Comparison of ENCODE assay signal across 10 cellular contexts in genomic region chr12:124686885-124687694, GRCh38.
DNase-seq lines count a peak whose midpoint lies in the region; ATAC-seq and TF ChIP-seq lines count a peak whose summit lies in the region.
"Had no signal": no experiment of that assay in that cellular context is flagged by ENCODE, and none has a peak within 500 bp of the region (broad histone marks: within the 10 kb centered on the region; RNA-seq: fewer than 3 reads in every experiment).

No MANE protein-coding gene starts in this region.

- peaks cover 49 to 66% (median 61%) of the 10 kb centered on the region in 3 donors for H3K4me1 ChIP-seq in esophagus squamous epithelium
- peaks cover 29 to 35% of the 10 kb centered on the region in 2 donors for H3K4me1 ChIP-seq in gastrocnemius medialis

- no peaks in the 10 kb centered on the region for H3K27me3 Mint-ChIP-seq in T-helper 2 cell treated with Interferon-gamma antibody and Interleukin-4, amounts not matched to agents 5 μg/mL and 100 μg/mL, for 36 hours (ENCODE audit: low read depth)

- peaks cover 3% of the 10 kb centered on the region for H3K9me3 Mint-ChIP-seq in T-helper 2 cell treated with Interferon-gamma antibody and Interleukin-4, amounts not matched to agents 5 μg/mL and 100 μg/mL, for 36 hours

- peaks cover 0 to 7% (median 3%) of the 10 kb centered on the region in 3 donors for H3K9me3 ChIP-seq in esophagus squamous epithelium
- no peaks in the 10 kb centered on the region for H3K9me3 ChIP-seq in gastrocnemius medialis

- WGBS in esophagus squamous epithelium, 2 donors = 43 to 52% methylated on average over 7 to 10 of the region's 10 CpGs

- peak overlapping the region; percentile 64 for H3K27ac Mint-ChIP-seq in T-helper 2 cell treated with Interferon-gamma antibody and Interleukin-4, amounts not matched to agents 5 μg/mL and 100 μg/mL, for 36 hours

- TF ChIP-seq POLR2A in esophagus squamous epithelium (IDR thresholded peaks at IDR 0.05) = no peak
- TF ChIP-seq POLR2A in gastrocnemius medialis (IDR thresholded peaks at IDR 0.05) = no peak

- TF ChIP-seq CTCF in esophagus squamous epithelium (IDR thresholded peaks at IDR 0.05) = no peak
- no peak for TF ChIP-seq CTCF in gastrocnemius medialis (IDR thresholded peaks at IDR 0.05 in 4 of 5, conservative IDR thresholded peaks at IDR 0.05 in 1 of 5)

- H3K4me3 ChIP-seq in esophagus squamous epithelium (no peak overlapping the region), gastrocnemius medialis (no peak overlapping the region)

- peak overlapping the region; percentile 31 for H3K4me3 Mint-ChIP-seq in T-helper 2 cell treated with Interferon-gamma antibody and Interleukin-4, amounts not matched to agents 5 μg/mL and 100 μg/mL, for 36 hours

- H3K27me3 ChIP-seq in esophagus squamous epithelium (no peaks in the 10 kb centered on the region), gastrocnemius medialis (no peaks in the 10 kb centered on the region)

- H3K36me3 ChIP-seq in esophagus squamous epithelium (no peaks in the 10 kb centered on the region), gastrocnemius medialis (no peaks in the 10 kb centered on the region)

- peaks cover 1% of the 10 kb centered on the region for H3K36me3 Mint-ChIP-seq in T-helper 2 cell treated with Interferon-gamma antibody and Interleukin-4, amounts not matched to agents 5 μg/mL and 100 μg/mL, for 36 hours (ENCODE audit: low read depth)

- no peak for ATAC-seq in gastrocnemius medialis
- ATAC-seq in GM21825 (IDR thresholded peaks at IDR 0.05; ENCODE audit: unreplicated experiment) = no peak
- ATAC-seq in HG02840 (IDR thresholded peaks at IDR 0.05; ENCODE audit: low FRiP score, unreplicated experiment) = no peak

- intact Hi-C loops in esophagus squamous epithelium (cut with DNase I) = loop anchor here (10.0 kb wide), 1 partner anchor 112 kb away; no protein-coding TSS in a partner anchor
- intact Hi-C loops in gastrocnemius medialis (cut with DNase I; ENCODE audit: low total_unique reads) = no loop called here

- in situ Hi-C loops in gastrocnemius medialis (cut with MboI; ENCODE audit: low sequenced_read_pairs in 4 of 4) = loop anchor here in 1 of 4 donors (10.0 kb wide), 1 partner anchor 62 kb away; no protein-coding TSS in a partner anchor

- H3K4me1 Mint-ChIP-seq in T-helper 2 cell treated with Interferon-gamma antibody and Interleukin-4, amounts not matched to agents 5 μg/mL and 100 μg/mL, for 36 hours (ENCODE audit: low read depth) = peaks cover 34% of the 10 kb centered on the region

- DNase-seq in Daoy (ENCODE audit: low read depth) (peak; percentile 27), esophagus squamous epithelium (lab: John Stamatoyannopoulos, UW) (no peak), gastrocnemius medialis (no peak), AG08396 (ENCODE audit: low spot score) (no peak)
- no peak for DNase-seq in T-helper 2 cell treated with Interferon-gamma antibody and Interleukin-4, amounts not matched to agents 5 μg/mL and 100 μg/mL, for 36 hours (ENCODE audit: low spot score)
- no peak for DNase-seq in activated naive CD4-positive, alpha-beta T cell (lab: John Stamatoyannopoulos, UW)
- DNase-seq: effector CD4-positive, alpha-beta T cell; NCI-H187 had no signal

- H3K27ac ChIP-seq in esophagus squamous epithelium (peak overlapping the region in 3 of 4 donors; percentile 84 to 92 (median 90)), gastrocnemius medialis (peak overlapping the region in 3 of 4 donors; percentile 29 to 58 (median 56))
